ENCODE assay signal across 18 cellular contexts in the genomic region with DNA sequence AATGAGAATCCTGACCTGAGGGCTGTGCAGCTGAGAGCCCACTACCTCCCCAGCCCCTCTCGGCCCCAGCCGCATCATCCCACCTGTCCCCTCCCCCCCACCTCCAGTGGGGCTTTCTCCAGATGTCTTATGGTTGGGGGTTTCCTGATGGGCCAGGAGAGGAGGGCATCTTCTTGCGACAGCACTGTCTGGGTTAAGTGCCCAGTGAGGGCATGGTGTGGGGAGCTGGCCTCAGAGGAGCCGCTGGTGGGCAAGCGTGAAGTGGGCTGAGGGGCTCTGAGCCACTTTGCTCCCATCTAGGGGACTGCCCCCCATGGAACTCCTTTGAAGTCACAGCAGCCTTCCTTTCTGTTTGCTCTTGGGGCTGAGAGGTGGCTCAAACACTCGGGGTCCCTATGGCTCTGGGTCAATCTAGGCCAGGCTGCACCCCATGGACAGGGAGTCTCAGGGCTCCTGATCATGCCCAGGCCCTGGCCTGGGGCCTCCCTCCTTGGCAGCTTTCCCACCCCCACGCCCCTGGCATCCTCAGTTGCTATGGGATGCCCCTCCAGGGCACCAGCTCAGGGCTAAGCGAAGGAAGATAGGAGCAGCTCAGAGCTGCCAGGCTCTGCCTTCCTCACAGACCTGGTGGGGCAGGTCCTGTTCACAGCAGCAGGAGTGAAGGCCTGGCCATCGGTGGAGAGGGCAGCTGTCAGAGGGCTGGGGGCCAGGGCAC. TPM values are rescaled to one million over a fixed set of nuclear protein-coding genes. Genes with fewer than 3 reads are reported as not detected.
"Had no signal": no experiment of that assay in that cellular context is flagged by ENCODE, and none has a peak within 500 bp of the region (broad histone marks: within the 10 kb centered on the region; RNA-seq: fewer than 3 reads in every experiment).

No MANE protein-coding gene starts in this region.

- H3K9me3 ChIP-seq: adrenal gland, breast epithelium had no signal

- H3K4me1 ChIP-seq: breast epithelium had no signal

- H3K27me3 ChIP-seq: adrenal gland, breast epithelium had no signal

- DNase-seq: activated CD4-positive, alpha-beta T cell treated with anti-CD3 and anti-CD28 coated beads for 48 hours; activated CD4-positive, alpha-beta T cell treated with anti-CD3 and anti-CD28 coated beads, Interleukin-2, amount 50 U/mL, for 4 hours; activated CD8-positive, alpha-beta memory T cell treated with anti-CD3 and anti-CD28 coated beads, Interleukin-2, amount 50 U/mL, for 48 hours; activated CD8-positive, alpha-beta T cell treated with anti-CD3 and anti-CD28 coated beads, Interleukin-2, amount 10 ng/mL, durations not matched to agents 7 days and 5 days; activated naive CD4-positive, alpha-beta T cell treated with anti-CD3 and anti-CD28 coated beads, Interleukin-2, amount 50 U/mL, for 16 hours; activated naive CD8-positive, alpha-beta T cell treated with anti-CD3 and anti-CD28 coated beads, Interleukin-2, amount 10 ng/mL, durations not matched to agents 7 days and 5 days; activated T-cell treated with anti-CD3 and anti-CD28 coated beads, Interleukin-2, amount 50 U/mL, for 1 hour; adrenal gland; Kasumi-1; NCI-H1105 treated with DMSO at 0.1 percent for 48 hours; NCI-H1436 treated with DMSO at 0.1 percent for 48 hours; NCI-H187; NCI-H2081; NCI-H446; NCI-H524; PC-3; SHP77 treated with DMSO at 0.1 percent for 48 hours had no signal

- H3K4me3 ChIP-seq: adrenal gland, breast epithelium had no signal

- H3K27ac ChIP-seq: adrenal gland, breast epithelium had no signal

- H3K36me3 ChIP-seq: adrenal gland, breast epithelium had no signal

RNA-seq across cellular contexts. Expression of gene MGAT3, which starts 34.3 kb away (rescaled TPM):
- total RNA-seq: PC-3 had no signal
